35 cellular contexts compared by ENCODE assay signal in genomic region chr6:106434530-106434929, GRCh38.
"Had no signal": no experiment of that assay in that cellular context is flagged by ENCODE, and none has a peak within 500 bp of the region (broad histone marks: within the 10 kb centered on the region; RNA-seq: fewer than 3 reads in every experiment).

No MANE protein-coding gene starts in this region.

- DNase-seq: activated CD4-positive, alpha-beta memory T cell treated with anti-CD3 and anti-CD28 coated beads for 36 hours; activated CD4-positive, alpha-beta T cell treated with anti-CD3 and anti-CD28 coated beads for 1 hour; activated CD4-positive, alpha-beta T cell treated with anti-CD3 and anti-CD28 coated beads for 36 hours; activated CD4-positive, alpha-beta T cell treated with anti-CD3 and anti-CD28 coated beads for 48 hours; activated CD4-positive, alpha-beta T cell treated with anti-CD3 and anti-CD28 coated beads, Interleukin-2, amount 50 U/mL, for 1 hour; activated CD4-positive, alpha-beta T cell treated with anti-CD3 and anti-CD28 coated beads, Interleukin-2, amount 50 U/mL, for 4 hours; activated CD4-positive, CD25-positive, alpha-beta regulatory T cell; activated CD8-positive, alpha-beta memory T cell treated with anti-CD3 and anti-CD28 coated beads, Interleukin-2, amount 50 U/mL, for 4 hours; activated CD8-positive, alpha-beta T cell treated with anti-CD3 and anti-CD28 coated beads for 36 hours; activated effector memory CD4-positive, alpha-beta T cell treated with anti-CD3 and anti-CD28 coated beads, Interleukin-2, amount 50 U/mL, for 16 hours; activated gamma-delta T cell treated with Interleukin-2 at 50 U/mL for 16 hours; activated naive CD4-positive, alpha-beta T cell; activated naive CD4-positive, alpha-beta T cell treated with anti-CD3 and anti-CD28 coated beads for 36 hours; activated naive CD4-positive, alpha-beta T cell treated with anti-CD3 and anti-CD28 coated beads, Interleukin-2, amount 50 U/mL, for 16 hours; activated naive CD8-positive, alpha-beta T cell treated with anti-CD3 and anti-CD28 coated beads for 36 hours; activated T-cell treated with anti-CD3 and anti-CD28 coated beads for 4 hours; activated T-cell treated with anti-CD3 and anti-CD28 coated beads, Interleukin-2, amount 50 U/mL, for 1 hour; activated T-cell treated with anti-CD3 and anti-CD28 coated beads, Interleukin-2, amount 50 U/mL, for 4 hours; activated T-cell treated with anti-CD3 and anti-CD28 coated beads, Interleukin-2, amount 50 U/mL, for 72 hours; adrenal gland; amniotic stem cell; aorta; body of pancreas; brain microvascular endothelial cell; caudate nucleus; cerebellar nuclear complex; T-cell; T-helper 2 cell; T-helper 9 cell; WERI-Rb-1 had no signal

- H3K9me3 ChIP-seq: adrenal gland, body of pancreas had no signal

- H3K4me3 ChIP-seq: adrenal gland, body of pancreas, cardiac muscle cell had no signal

- H3K4me1 ChIP-seq: adrenal gland, body of pancreas had no signal

- H3K36me3 ChIP-seq: adrenal gland, brain microvascular endothelial cell, cardiac muscle cell, WERI-Rb-1 had no signal

- H3K27ac ChIP-seq: adrenal gland, body of pancreas, brain microvascular endothelial cell, cardiac muscle cell, WERI-Rb-1 had no signal

- ATAC-seq: activated CD4-positive, alpha-beta T cell treated with anti-CD3 and anti-CD28 coated beads for 36 hours; activated CD4-positive, CD25-positive, alpha-beta regulatory T cell treated with anti-CD3 and anti-CD28 coated beads, Interleukin-2, amount 50 U/mL, for 24 hours; activated CD8-positive, alpha-beta T cell treated with anti-CD3 and anti-CD28 coated beads for 36 hours; activated naive CD4-positive, alpha-beta T cell treated with anti-CD3 and anti-CD28 coated beads, Interleukin-2, amount 50 U/mL, for 72 hours; activated T-cell treated with anti-CD3 and anti-CD28 coated beads, Interleukin-2, amount 50 U/mL, for 4 hours; activated T-cell treated with anti-CD3 and anti-CD28 coated beads, Interleukin-2, amount 50 U/mL, for 72 hours; activated T-helper 17 cell treated with anti-CD3 and anti-CD28 coated beads, Interleukin-2, amount 50 U/mL, for 72 hours; body of pancreas; T-cell; WTC11 had no signal

- H3K27me3 ChIP-seq: body of pancreas, brain microvascular endothelial cell had no signal
